ENCODE assay signal across 1 cellular context in the genomic region with DNA sequence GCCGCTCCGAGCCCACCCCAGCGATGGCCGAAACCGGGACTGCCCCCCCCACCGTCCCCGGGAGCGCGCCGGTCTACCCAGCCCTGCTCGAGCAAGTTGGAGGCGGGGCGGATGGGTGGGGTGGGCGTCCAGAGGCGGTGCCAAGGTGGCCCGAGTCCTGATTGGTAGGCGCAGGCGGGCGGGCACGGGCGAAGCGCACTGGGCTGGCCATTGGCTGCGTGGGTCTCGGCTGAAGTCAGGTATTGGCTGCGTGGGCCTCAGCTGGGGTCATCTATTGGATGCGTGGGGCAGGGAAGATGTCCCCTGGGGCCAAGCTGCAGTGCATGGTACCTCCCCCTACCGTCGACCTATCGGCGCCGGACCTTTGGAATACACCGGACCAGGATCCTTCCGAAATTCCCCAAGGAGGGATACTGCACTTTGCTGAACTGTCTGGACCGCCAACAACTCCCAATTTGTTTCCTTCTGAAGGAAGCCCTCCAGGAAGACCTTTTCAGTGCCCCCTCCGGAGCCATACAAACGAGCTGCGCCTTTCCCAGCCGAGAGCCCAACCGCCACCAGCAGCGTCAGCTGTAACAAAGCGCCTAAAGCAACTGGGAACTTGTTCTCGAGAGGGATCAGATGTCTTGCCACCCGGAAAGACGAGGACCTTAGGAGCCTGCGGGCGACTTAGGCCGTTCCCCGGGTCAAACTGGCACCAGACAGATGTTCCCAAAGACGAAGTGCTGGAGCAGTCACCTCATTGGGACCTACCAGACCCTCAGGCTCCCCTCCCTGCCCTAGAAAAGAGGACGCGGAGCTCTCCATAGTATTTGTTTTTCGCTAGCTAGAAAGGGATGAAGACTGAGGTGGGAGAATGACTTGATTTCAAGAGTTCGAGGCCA.
TF ChIP-seq lines count a peak whose summit lies in the region.

TSS of gene HOMEZ (minus strand) at position 113 of the 884 bp plus-strand sequence. CDS start 180 bp downstream, outside the sequence.

TF ChIP-seq in HEK293, 187 proteins besides CTCF, POLR2A, EP300 and RAD21 (continued from another document):
- no peak for TF ChIP-seq ZNF558 (tag by site-specific recombination; IDR thresholded peaks at IDR 0.05)
- TF ChIP-seq ZNF560 (tag by site-specific recombination; IDR thresholded peaks at IDR 0.05; ENCODE audit: borderline replicate concordance), result no peak
- no peak for TF ChIP-seq ZNF239 (tag by site-specific recombination; IDR thresholded peaks at IDR 0.05)
- TF ChIP-seq ZSCAN23 (tag by site-specific recombination; IDR thresholded peaks at IDR 0.05), result no peak
- TF ChIP-seq HOXA7 (CRISPR knock-in tag; IDR thresholded peaks at IDR 0.05; ENCODE audit: borderline replicate concordance), result no peak
- no peak for TF ChIP-seq ZNF701 (tag by site-specific recombination; IDR thresholded peaks at IDR 0.05)
- no peak for TF ChIP-seq ZNF529 (tag by site-specific recombination; IDR thresholded peaks at IDR 0.05; ENCODE audit: insufficient replicate concordance)
- no peak; the same call in 1 of the 2 replicates for TF ChIP-seq ZNF76 (tag by site-specific recombination; IDR thresholded peaks at IDR 0.05; ENCODE audit: borderline replicate concordance, low read depth)
- no peak for TF ChIP-seq PRDM1 (tag by site-specific recombination; IDR thresholded peaks at IDR 0.05)
- no peak for TF ChIP-seq ZNF23 (tag by site-specific recombination; IDR thresholded peaks at IDR 0.05; ENCODE audit: borderline replicate concordance)
- peak; percentile 38; the same call in 1 of the 2 replicates for TF ChIP-seq ZNF24 (tag by site-specific recombination; IDR thresholded peaks at IDR 0.05)
- TF ChIP-seq ZNF169 (tag by site-specific recombination; IDR thresholded peaks at IDR 0.05), result no peak
- peak; percentile 93 for TF ChIP-seq ZBTB20 (tag by site-specific recombination; IDR thresholded peaks at IDR 0.05)
- TF ChIP-seq YY1 (tag by site-specific recombination; IDR thresholded peaks at IDR 0.05), result no peak
- no peak for TF ChIP-seq ZBTB1 (tag by site-specific recombination; IDR thresholded peaks at IDR 0.05)
- TF ChIP-seq ZNF626 (tag by site-specific recombination; IDR thresholded peaks at IDR 0.05), result no peak
- no peak for TF ChIP-seq ZNF10 (tag by site-specific recombination; IDR thresholded peaks at IDR 0.05)
- TF ChIP-seq HOXD13 (CRISPR knock-in tag; IDR thresholded peaks at IDR 0.05; ENCODE audit: borderline replicate concordance), result no peak
- TF ChIP-seq KLF17 (tag by site-specific recombination; IDR thresholded peaks at IDR 0.05), result peak; percentile 40; the same call in 1 of the 2 replicates
- peak; percentile 83 for TF ChIP-seq ZNF600 (tag by site-specific recombination; IDR thresholded peaks at IDR 0.05)
- TF ChIP-seq GLIS2 (tag by site-specific recombination; IDR thresholded peaks at IDR 0.05), result peak; percentile 100
- TF ChIP-seq ZNF292 (tag by site-specific recombination; IDR thresholded peaks at IDR 0.05; ENCODE audit: borderline replicate concordance, low read depth), result no peak
- no peak for TF ChIP-seq ZNF248 (tag by site-specific recombination; IDR thresholded peaks at IDR 0.05)
- peak; percentile 60 for TF ChIP-seq ZNF366 (tag by site-specific recombination; conservative IDR thresholded peaks at IDR 0.05)
- TF ChIP-seq ZNF26 (tag by site-specific recombination; IDR thresholded peaks at IDR 0.05), result no peak
- peak; percentile 95 for TF ChIP-seq EGR2 (tag by site-specific recombination; IDR thresholded peaks at IDR 0.05; ENCODE audit: low read depth)
- TF ChIP-seq ZNF513 (tag by site-specific recombination; IDR thresholded peaks at IDR 0.05), result peak; percentile 40; the same call in 1 of the 2 replicates
- no peak for TF ChIP-seq ZNF433 (tag by site-specific recombination; IDR thresholded peaks at IDR 0.05; ENCODE audit: low read depth)
